In the genomic region with DNA sequence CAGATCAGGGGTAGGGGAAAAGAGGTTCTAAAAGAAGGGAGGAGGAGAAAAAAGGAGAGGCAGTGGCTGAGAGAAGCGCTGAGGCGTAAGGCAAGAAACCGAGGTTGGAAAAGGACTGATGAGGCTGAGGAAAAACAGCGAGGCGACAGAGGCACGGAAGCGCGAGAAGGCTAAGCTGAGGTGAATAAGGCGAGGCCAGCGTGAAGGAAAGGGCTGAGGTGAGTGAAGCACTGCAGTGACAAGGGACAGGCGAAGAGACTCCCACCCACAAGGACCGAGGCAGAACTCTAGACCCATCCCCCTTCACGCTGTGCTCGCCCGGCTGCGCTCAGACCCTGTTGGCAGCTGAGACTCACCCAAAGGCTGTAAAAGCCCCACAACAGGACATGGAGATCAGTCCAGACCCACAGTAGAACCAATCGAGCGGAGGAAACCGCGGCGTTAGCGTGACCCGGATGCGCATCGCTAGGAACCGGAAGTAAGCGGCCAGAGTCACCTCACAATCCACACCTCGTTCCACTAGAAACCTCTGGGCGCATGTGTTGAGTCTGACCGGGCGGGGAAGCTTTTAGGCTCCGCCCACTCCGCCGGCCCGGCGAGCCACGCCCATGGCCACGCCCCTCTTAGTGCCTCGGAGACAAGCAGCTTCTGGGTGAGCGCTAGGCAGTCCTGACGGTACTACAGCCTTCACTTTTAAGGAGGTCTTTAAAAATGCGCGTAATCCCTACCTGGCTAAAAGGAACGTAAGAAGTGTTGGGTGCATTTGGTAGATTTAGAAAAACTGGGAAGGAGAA, we compare ENCODE assay signal across 8 cellular contexts. TPM values are rescaled to one million over a fixed set of nuclear protein-coding genes. Genes with fewer than 3 reads are reported as not detected.
DNase-seq lines count a peak whose midpoint lies in the region; ATAC-seq, FAIRE-seq and TF ChIP-seq lines count a peak whose summit lies in the region.

A gene with protein sequence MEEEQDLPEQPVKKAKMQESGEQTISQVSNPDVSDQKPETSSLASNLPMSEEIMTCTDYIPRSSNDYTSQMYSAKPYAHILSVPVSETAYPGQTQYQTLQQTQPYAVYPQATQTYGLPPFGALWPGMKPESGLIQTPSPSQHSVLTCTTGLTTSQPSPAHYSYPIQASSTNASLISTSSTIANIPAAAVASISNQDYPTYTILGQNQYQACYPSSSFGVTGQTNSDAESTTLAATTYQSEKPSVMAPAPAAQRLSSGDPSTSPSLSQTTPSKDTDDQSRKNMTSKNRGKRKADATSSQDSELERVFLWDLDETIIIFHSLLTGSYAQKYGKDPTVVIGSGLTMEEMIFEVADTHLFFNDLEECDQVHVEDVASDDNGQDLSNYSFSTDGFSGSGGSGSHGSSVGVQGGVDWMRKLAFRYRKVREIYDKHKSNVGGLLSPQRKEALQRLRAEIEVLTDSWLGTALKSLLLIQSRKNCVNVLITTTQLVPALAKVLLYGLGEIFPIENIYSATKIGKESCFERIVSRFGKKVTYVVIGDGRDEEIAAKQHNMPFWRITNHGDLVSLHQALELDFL (minus strand): TSS at position 443 of the 794 bp plus-strand sequence. CDS start 30,584 bp downstream, outside the sequence.

- 0 to 1% (median 1%) methylated on average over 27 to 44 of the region's 44 CpGs for WGBS in adrenal gland, 4 donors
- 0% methylated on average over 32 to 44 of the region's 44 CpGs for WGBS in heart left ventricle, 4 donors

- ATAC-seq in HG02852 (IDR thresholded peaks at IDR 0.05; ENCODE audit: unreplicated experiment), result peak; percentile 88
- peak; percentile 99 to 100 (median 100) for ATAC-seq in heart left ventricle

- H3K4me3 ChIP-seq in adrenal gland, result peak within 1 kb of the TSS; percentile 48 to 89 (median 73)
- H3K4me3 ChIP-seq in heart left ventricle, result peak within 1 kb of the TSS; percentile 55 to 94 (median 88)

- peak within 1 kb of the TSS; percentile 98 for H3K4me3 Mint-ChIP-seq in type B pancreatic cell

- FAIRE-seq in GM12892 (lab: Jason Lieb, UNC), result peak; percentile 98

- TF ChIP-seq CTCF in adrenal gland (IDR thresholded peaks at IDR 0.05) (no peak), heart left ventricle (IDR thresholded peaks at IDR 0.05) (peak in 1 of 12 donors; percentile 6), type B pancreatic cell (conservative IDR thresholded peaks at IDR 0.05) (no peak)

- H3K4me1 Mint-ChIP-seq in type B pancreatic cell (ENCODE audit: unreplicated experiment), result peaks cover 11% of the 10 kb centered on the region

- peaks cover 5% of the 10 kb centered on the region for H3K27me3 Mint-ChIP-seq in type B pancreatic cell

- H3K36me3 ChIP-seq in adrenal gland (replicated peaks in 1 of 2) (no peaks in the 10 kb centered on the region), heart left ventricle (no peaks in the 10 kb centered on the region)

- H3K9me3 Mint-ChIP-seq in type B pancreatic cell, result no peaks in the 10 kb centered on the region

- H3K9me3 ChIP-seq in adrenal gland (replicated peaks in 1 of 3) (no peaks in the 10 kb centered on the region), heart left ventricle (no peaks in the 10 kb centered on the region)

- peak within 1 kb of the TSS; percentile 97 for H3K27ac Mint-ChIP-seq in type B pancreatic cell

- H3K4me1 ChIP-seq in adrenal gland (replicated peaks in 1 of 2), result peaks cover 8 to 15% of the 10 kb centered on the region in 2 donors
- peaks cover 0 to 41% (median 18%) of the 10 kb centered on the region in 12 donors for H3K4me1 ChIP-seq in heart left ventricle

- H3K36me3 Mint-ChIP-seq in type B pancreatic cell, result no peaks in the 10 kb centered on the region

- peak; percentile 95 for TF ChIP-seq POLR2A in GM12892 (IDR thresholded peaks at IDR 0.05; ENCODE audit: low read depth, low read length)
- TF ChIP-seq POLR2A in adrenal gland (IDR thresholded peaks at IDR 0.05), result peak in 1 of 2 donors; percentile 68
- peak in 1 of 2 donors; percentile 52 for TF ChIP-seq POLR2A in heart left ventricle (IDR thresholded peaks at IDR 0.05)

- no peaks in the 10 kb centered on the region for H3K27me3 ChIP-seq in adrenal gland
- no peaks in the 10 kb centered on the region for H3K27me3 ChIP-seq in heart left ventricle

- DNase-seq in GM12892 (ENCODE audit: insufficient read length), result peak; percentile 87
- peak; percentile 93 for DNase-seq in NCI-H146 (lab: John Stamatoyannopoulos, UW)
- peak; percentile 97 to 99 (median 98) for DNase-seq in T-helper 1 cell
- peak; percentile 97 to 99 (median 98) for DNase-seq in adrenal gland
- DNase-seq in heart left ventricle, result peak; percentile 96 to 99 (median 98)
- peak; percentile 98 for DNase-seq in pons (ENCODE audit: low spot score)
- peak; percentile 99 for DNase-seq in type B pancreatic cell (ENCODE audit: extremely low spot score, unreplicated experiment)

- intact Hi-C loops in adrenal gland (cut with DNase I), result no loop called here
- intact Hi-C loops in heart left ventricle (cut with DNase I), result no loop called here

- H3K27ac ChIP-seq in adrenal gland (peak within 1 kb of the TSS; percentile 56 to 92 (median 87)), heart left ventricle (peak within 1 kb of the TSS; percentile 60 to 95 (median 87))

RNA-seq across cellular contexts. Expression of the gene that starts here (rescaled TPM):
- polyA plus RNA-seq in GM12892 (2012; ENCODE audit: missing spikeins), result 20.2 TPM
- total RNA-seq in adrenal gland, result 10 to 100 TPM in 7 of 8 donors, 1 to 10 TPM in 1; 8.9 to 28.9 (median 15.8) TPM
- 10 to 100 TPM in 1 of 3 donors, 1 to 10 TPM in 2; 4.3 to 20.9 (median 4.7) TPM for polyA plus RNA-seq in adrenal gland
- 10 to 100 TPM; 13.3 to 23.3 (median 18.8) TPM for total RNA-seq in heart left ventricle
- 1 to 10 TPM; 5.8 to 8.2 TPM for polyA plus RNA-seq in heart left ventricle
- total RNA-seq in type B pancreatic cell (ENCODE audit: low replicate concordance), result 26.6 and 35.4 TPM in 2 replicates

Comparison
In these comparisons a context has a peak if more than half of its experiments do, and no peak if none do; other contexts are left out.
1. Peak in every context shown above with its lines: DNase-seq, ATAC-seq, H3K4me3 ChIP-seq and H3K27ac ChIP-seq.